In the genomic region with DNA sequence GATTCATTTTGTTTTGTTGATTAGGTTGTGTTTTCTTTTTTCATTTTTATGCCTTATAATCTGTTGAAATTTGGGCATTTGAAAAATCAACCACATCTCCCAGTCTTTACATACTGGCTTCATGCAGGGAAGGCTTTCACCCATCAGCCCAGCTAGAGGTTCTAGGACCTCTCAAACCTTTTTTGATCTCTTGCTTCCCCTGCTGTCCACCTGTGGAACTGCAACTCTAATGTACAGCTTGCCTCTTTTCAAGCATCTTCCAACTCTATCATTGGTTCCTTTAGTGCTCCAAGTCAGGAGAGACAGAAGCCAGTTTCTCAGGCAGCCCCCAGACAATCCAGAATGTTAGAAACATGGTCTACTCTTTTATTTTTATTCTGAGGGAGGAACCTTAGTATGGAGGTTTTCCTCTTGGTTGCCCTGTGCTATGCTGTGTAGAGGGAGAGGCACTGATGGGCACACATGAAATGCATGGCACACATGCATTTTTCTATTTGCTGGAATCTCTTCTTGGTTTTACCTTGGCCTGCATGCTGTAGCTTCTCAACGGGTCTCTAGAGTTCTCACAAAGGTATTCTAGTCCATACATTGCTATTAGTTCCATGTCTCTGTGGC, we compare ENCODE assay signal across 8 cellular contexts.
DNase-seq lines count a peak whose midpoint lies in the region; ATAC-seq and TF ChIP-seq lines count a peak whose summit lies in the region.

No MANE protein-coding gene starts in this region.

- no TSS peak for BruUV-seq in MCF 10A (replicated peaks; lab: Mats Ljungman, UMichigan)

- H3K36me3 Mint-ChIP-seq in MCF 10A (ENCODE audit: insufficient read depth, unreplicated experiment) (no peaks in the 10 kb centered on the region), natural killer cell (no peaks in the 10 kb centered on the region)

- DNase-seq in NCI-H82 (lab: John Stamatoyannopoulos, UW) (peak; percentile 65), NCI-H82 treated with DMSO at 0.1 percent for 48 hours (lab: John Stamatoyannopoulos, UW; ENCODE audit: unreplicated experiment) (no peak), NCI-H187 treated with DMSO at 0.1 percent for 48 hours (lab: John Stamatoyannopoulos, UW) (peak; percentile 6), MCF 10A (ENCODE audit: unreplicated experiment) (peak; percentile 39), natural killer cell (peak; percentile 35)

- no peak overlapping the region for H3K4me3 Mint-ChIP-seq in MCF 10A (ENCODE audit: unreplicated experiment)
- H3K4me3 Mint-ChIP-seq in natural killer cell = no peak overlapping the region

- TF ChIP-seq CTCF in MCF 10A (IDR thresholded peaks at IDR 0.05; ENCODE audit: unreplicated experiment) (peak; percentile 89), natural killer cell (IDR thresholded peaks at IDR 0.05) (peak; percentile 96)

- H3K9me3 Mint-ChIP-seq in MCF 10A (ENCODE audit: unreplicated experiment) (peaks cover 7% of the 10 kb centered on the region), natural killer cell (no peaks in the 10 kb centered on the region)

- POLR2A ChIA-PET in MCF 10A (lab: Yijun Ruan, JAX) = interaction anchor here (1.5 kb wide), 1 partner anchor 25 kb away, joined by 4 read pairs; no protein-coding TSS in a partner anchor

- no peak overlapping the region for H3K27ac Mint-ChIP-seq in MCF 10A (ENCODE audit: low read depth, unreplicated experiment)
- no peak overlapping the region for H3K27ac Mint-ChIP-seq in natural killer cell

- intact Hi-C loops in MCF 10A (cut with micrococcal nuclease) = loop anchor here (1.0 to 5.0 kb wide), 2 partner anchors 643 to 920 kb away; no protein-coding TSS in a partner anchor
- intact Hi-C loops in natural killer cell (cut with micrococcal nuclease) = loop anchor here (1.0 to 2.0 kb wide), 3 partner anchors 643 to 1449 kb away; no protein-coding TSS in a partner anchor

- ATAC-seq in GM21528 (IDR thresholded peaks at IDR 0.05; ENCODE audit: low FRiP score, unreplicated experiment) = peak; percentile 64
- ATAC-seq in natural killer cell = peak; percentile 37 to 64 (median 44)
- ATAC-seq in activated CD4-positive, CD25-positive, alpha-beta regulatory T cell treated with anti-CD3 and anti-CD28 coated beads, Interleukin-2, amount 50 U/mL, for 24 hours = no peak
- no peak for ATAC-seq in GM19455 (IDR thresholded peaks at IDR 0.05; ENCODE audit: unreplicated experiment)

- no peaks in the 10 kb centered on the region for H3K4me1 Mint-ChIP-seq in MCF 10A (ENCODE audit: insufficient read depth, unreplicated experiment)
- no peaks in the 10 kb centered on the region for H3K4me1 Mint-ChIP-seq in natural killer cell

- CTCF ChIA-PET in MCF 10A (lab: Yijun Ruan, JAX) = interaction anchor here (0.6 to 3.0 kb wide), 31 partner anchors 11 to 1388 kb away, joined by 3 to 24 read pairs (median 3); no protein-coding TSS in a partner anchor

- H3K27me3 Mint-ChIP-seq in MCF 10A (ENCODE audit: insufficient read depth, unreplicated experiment) (peaks cover 23% of the 10 kb centered on the region), natural killer cell (ENCODE audit: low read depth in 2 of 2) (peaks cover 22 to 52% of the 10 kb centered on the region in 2 donors)

Comparison
In these comparisons a context has a peak if more than half of its experiments do, and no peak if none do; other contexts are left out.
1. ATAC-seq: peak in GM21528 (single experiment) and natural killer cell (3 of 3); none in activated CD4-positive, CD25-positive, alpha-beta regulatory T cell treated with anti-CD3 and anti-CD28 coated beads, Interleukin-2, amount 50 U/mL, for 24 hours (0 of 2) and GM19455 (single experiment).